ENCODE assay signal across 16 cellular contexts in genomic region chr9:81521892-81522291, GRCh38.
DNase-seq lines count a peak whose midpoint lies in the region; ATAC-seq and TF ChIP-seq lines count a peak whose summit lies in the region.
"Had no signal": no experiment of that assay in that cellular context is flagged by ENCODE, and none has a peak within 500 bp of the region (broad histone marks: within the 10 kb centered on the region; RNA-seq: fewer than 3 reads in every experiment).

No MANE protein-coding gene starts in this region.

- no peaks in the 10 kb centered on the region for H3K27me3 Mint-ChIP-seq in CD8-positive, alpha-beta T cell (ENCODE audit: low read depth)

- H3K27me3 ChIP-seq in foreskin keratinocyte (no peaks in the 10 kb centered on the region), trophoblast cell (ENCODE audit: insufficient read depth, low read length) (no peaks in the 10 kb centered on the region)
- no peaks in the 10 kb centered on the region for H3K27me3 ChIP-seq in CD8-positive, alpha-beta T cell (ENCODE audit: insufficient read depth, low read length)

- H2BK5ac ChIP-seq in trophoblast cell (ENCODE audit: low read depth, low read length, poor library complexity) = no peak overlapping the region

- CTCF ChIA-PET in CD8-positive, alpha-beta T cell (lab: Charles Lee) = interaction anchor here (1.1 kb wide), 1 partner anchor 164 kb away, joined by 4 read pairs; no protein-coding TSS in a partner anchor

- H3K9ac ChIP-seq in trophoblast cell (ENCODE audit: low read length) = no peak overlapping the region

- peak overlapping the region; percentile 19 for H4K91ac ChIP-seq in trophoblast cell (ENCODE audit: low read depth, low read length)

- no peak overlapping the region for H3K18ac ChIP-seq in trophoblast cell (ENCODE audit: low read length)

- H3K14ac ChIP-seq in trophoblast cell (ENCODE audit: low read length) = no peak overlapping the region

- H3K4me1 Mint-ChIP-seq in CD8-positive, alpha-beta T cell (ENCODE audit: low read depth) = no peaks in the 10 kb centered on the region

- H3K23ac ChIP-seq in trophoblast cell (ENCODE audit: low read length) = no peak overlapping the region

- H2BK120ac ChIP-seq in trophoblast cell (ENCODE audit: insufficient read depth, low read length, poor library complexity) = no peak overlapping the region

- intact Hi-C loops in CD8-positive, alpha-beta T cell (cut with DNase I, micrococcal nuclease) = loop anchor here in 1 of 2 experiments (5.0 kb wide), 1 partner anchor 1440 kb away; no protein-coding TSS in a partner anchor

- POLR2A ChIA-PET in CD8-positive, alpha-beta T cell (lab: Charles Lee) = no interaction called here

- no peak overlapping the region for H3K4ac ChIP-seq in trophoblast cell (ENCODE audit: low read depth, low read length)

- no peak overlapping the region for H4K12ac ChIP-seq in trophoblast cell (ENCODE audit: low read depth, low read length)

- H3K9me3 Mint-ChIP-seq in CD8-positive, alpha-beta T cell = no peaks in the 10 kb centered on the region

- peaks cover 2% of the 10 kb centered on the region for H3K79me1 ChIP-seq in trophoblast cell (ENCODE audit: low read length)

- H3K79me2 ChIP-seq in trophoblast cell (ENCODE audit: control insufficient read depth, insufficient read depth, low read length, poor library complexity) = no peaks in the 10 kb centered on the region

- no peak for TF ChIP-seq CTCF in foreskin keratinocyte (conservative IDR thresholded peaks at IDR 0.05)
- no peak for TF ChIP-seq CTCF in CD8-positive, alpha-beta T cell (IDR thresholded peaks at IDR 0.05)

- no peak overlapping the region for H4K8ac ChIP-seq in trophoblast cell (ENCODE audit: low read depth, low read length)

- no peak overlapping the region for H2AFZ ChIP-seq in trophoblast cell (ENCODE audit: insufficient read depth, low read length, poor library complexity)

- no peak overlapping the region for H3K4me3 ChIP-seq in trophoblast cell (ENCODE audit: low read depth, low read length)
- H3K4me3 ChIP-seq in CD8-positive, alpha-beta T cell (ENCODE audit: low read depth, low read length) = no peak overlapping the region

- H3K4me2 ChIP-seq in trophoblast cell (ENCODE audit: low read length) = no peak overlapping the region

- H3K4me1 ChIP-seq in foreskin keratinocyte = no peaks in the 10 kb centered on the region
- H3K4me1 ChIP-seq in trophoblast cell (ENCODE audit: control insufficient read depth in 1 of 2, insufficient read depth in 2 of 2, low read length in 2 of 2) = peaks cover 0 to 3% of the 10 kb centered on the region in 2 experiments
- no peaks in the 10 kb centered on the region for H3K4me1 ChIP-seq in CD8-positive, alpha-beta T cell (ENCODE audit: insufficient read depth, low read length)

- H3K4me3 Mint-ChIP-seq in CD8-positive, alpha-beta T cell = no peak overlapping the region

- peak; percentile 24 for ATAC-seq in foreskin keratinocyte
- no peak for ATAC-seq in CD8-positive, alpha-beta T cell
- ATAC-seq: Right ventricle myocardium inferior had no signal

- no peak overlapping the region for H3K27ac ChIP-seq in foreskin keratinocyte
- H3K27ac ChIP-seq in trophoblast cell (ENCODE audit: low read depth, low read length) = no peak overlapping the region
- H3K27ac ChIP-seq in CD8-positive, alpha-beta T cell (ENCODE audit: low read depth, low read length) = no peak overlapping the region
- H3K27ac ChIP-seq: HL-60 had no signal

- no peak overlapping the region for H2BK12ac ChIP-seq in trophoblast cell (ENCODE audit: low read length)

- WGBS in trophoblast cell (ENCODE audit: extremely low coverage, insufficient coverage, insufficient read length) = no CpG with 5 or more reads among the region's 3 CpGs

- no peak overlapping the region for H2AK5ac ChIP-seq in trophoblast cell (ENCODE audit: low read length)

- no peaks in the 10 kb centered on the region for H3K36me3 Mint-ChIP-seq in CD8-positive, alpha-beta T cell

- peak; percentile 33 for DNase-seq in NCI-H748 (lab: John Stamatoyannopoulos, UW; ENCODE audit: unreplicated experiment)
- no peak for DNase-seq in NCI-H748 treated with DMSO at 0.1 percent for 48 hours (lab: John Stamatoyannopoulos, UW)
- DNase-seq in NCI-H69 (lab: John Stamatoyannopoulos, UW) = peak; percentile 67
- DNase-seq in foreskin keratinocyte = no peak
- DNase-seq in trophoblast cell = no peak
- no peak for DNase-seq in SKM-1 treated with dmso at 0.1 percent for 144 hours (lab: John Stamatoyannopoulos, UW; ENCODE audit: unreplicated experiment)
- no peak for DNase-seq in CD8-positive, alpha-beta T cell
- no peak for DNase-seq in epidermal melanocyte (ENCODE audit: insufficient read length, low spot score)
- DNase-seq: EL, H7, NCI-H1417 treated with DMSO at 0.1 percent for 48 hours, NCI-H2081, NCI-H2227 treated with DMSO at 0.1 percent for 48 hours, NCI-H526 treated with DMSO at 0.1 percent for 48 hours had no signal

- no peaks in the 10 kb centered on the region for H3K36me3 ChIP-seq in trophoblast cell (ENCODE audit: control insufficient read depth in 1 of 2, insufficient read depth in 2 of 2, low read length in 2 of 2)
- no peaks in the 10 kb centered on the region for H3K36me3 ChIP-seq in CD8-positive, alpha-beta T cell (ENCODE audit: insufficient read depth, low read length)

- H3K27ac Mint-ChIP-seq in CD8-positive, alpha-beta T cell = no peak overlapping the region

- no peaks in the 10 kb centered on the region for H3K9me3 ChIP-seq in trophoblast cell (ENCODE audit: insufficient read depth, low read depth, low read length)
- no peaks in the 10 kb centered on the region for H3K9me3 ChIP-seq in CD8-positive, alpha-beta T cell (ENCODE audit: low read length)

Comparison
In these comparisons a context has a peak if more than half of its experiments do, and no peak if none do; other contexts are left out.
1. DNase-seq: peak in NCI-H748 (single experiment) and NCI-H69 (single experiment); none in NCI-H748 treated with DMSO at 0.1 percent for 48 hours (single experiment), foreskin keratinocyte (0 of 2), trophoblast cell (0 of 2), SKM-1 treated with dmso at 0.1 percent for 144 hours (single experiment), CD8-positive, alpha-beta T cell (0 of 7) and epidermal melanocyte (single experiment).